ENCODE assay signal across 16 cellular contexts in genomic region chr14:50678163-50678562, GRCh38. TPM values are rescaled to one million over a fixed set of nuclear protein-coding genes. Genes with fewer than 3 reads are reported as not detected.
DNase-seq lines count a peak whose midpoint lies in the region; ATAC-seq, FAIRE-seq and TF ChIP-seq lines count a peak whose summit lies in the region.
"Had no signal": no experiment of that assay in that cellular context is flagged by ENCODE, and none has a peak within 500 bp of the region (broad histone marks: within the 10 kb centered on the region; RNA-seq: fewer than 3 reads in every experiment).

No MANE protein-coding gene starts in this region.

- WGBS in H1 (ENCODE audit: extremely low coverage in 1 of 2, insufficient coverage in 1 of 2, insufficient read length in 1 of 2, insufficient replicate concordance in 2 of 2, low coverage in 1 of 2, low lambda C conversion rate in 2 of 2, missing lambda C conversion rate in 1 of 2), 2 experiments: 84% methylated on average over 5 of the region's 5 CpGs; no CpG with 5 or more reads in 1 of the 2 experiments

- H3K4me2 ChIP-seq in DND-41 (ENCODE audit: insufficient read depth, low read length) (no peak overlapping the region), PC-9 (peak overlapping the region; percentile 65), H1 (ENCODE audit: insufficient read depth in 1 of 2, low read depth in 2 of 2, low read length in 2 of 2) (no peak overlapping the region)

- H3K27me3 ChIP-seq in DND-41 (ENCODE audit: insufficient read depth, low read length, poor library complexity) (no peaks in the 10 kb centered on the region), PC-9 (ENCODE audit: insufficient read depth, low read depth) (no peaks in the 10 kb centered on the region), H1 (replicated peaks in 1 of 4; ENCODE audit: control insufficient read depth in 3 of 4, extremely low read depth in 1 of 4, insufficient read depth in 3 of 4, low read length in 3 of 4) (no peaks in the 10 kb centered on the region)
- H3K27me3 ChIP-seq: sigmoid colon had no signal

- H3K9ac ChIP-seq in DND-41 (ENCODE audit: low read depth, low read length) (no peak overlapping the region), H1 (replicated peaks in 1 of 4; ENCODE audit: extremely low read depth in 1 of 4, low read depth in 3 of 4, low read length in 3 of 4) (no peak overlapping the region)

- no peak overlapping the region for H3K14ac ChIP-seq in H1 (ENCODE audit: insufficient read length)

- TF ChIP-seq EP300 in H1 (IDR thresholded peaks at IDR 0.05; ENCODE audit: borderline replicate concordance in 1 of 2, low read depth in 2 of 2, low read length in 2 of 2): no peak

- H4K5ac ChIP-seq in H1 (ENCODE audit: insufficient read length, low read depth, low read length): no peak overlapping the region

- H3K9me3 ChIP-seq in DND-41 (ENCODE audit: insufficient read depth, low read length, severe bottlenecking) (no peaks in the 10 kb centered on the region), PC-9 (ENCODE audit: insufficient read depth, low read depth) (no peaks in the 10 kb centered on the region), H1 (ENCODE audit: insufficient read depth in 2 of 2, low read depth in 1 of 2, low read length in 1 of 2) (no peaks in the 10 kb centered on the region)
- H3K9me3 ChIP-seq: sigmoid colon had no signal

- no peak for DNase-seq in DND-41
- DNase-seq in PC-9: no peak
- DNase-seq in H1 (ENCODE audit: low read depth in 1 of 2, low spot score in 2 of 2): no peak
- DNase-seq in immature natural killer cell: no peak
- no peak for DNase-seq in left lobe of liver (ENCODE audit: low spot score)
- DNase-seq in nucleus accumbens (lab: John Stamatoyannopoulos, UW): no peak
- DNase-seq: activated naive CD4-positive, alpha-beta T cell treated with Interleukin-2 at 50 U/mL for 16 hours; DMS53; effector CD4-positive, alpha-beta T cell; sigmoid colon; stimulated activated naive CD4-positive, alpha-beta T cell had no signal

- H3F3A ChIP-seq in PC-9 (ENCODE audit: insufficient read depth, low read depth): peaks cover 23% of the 10 kb centered on the region

- TSS peak; percentile 15 for BruUV-seq in PC-9 (replicated peaks; lab: Mats Ljungman, UMichigan)

- H2BK120ac ChIP-seq in H1 (replicated peaks; ENCODE audit: low read depth, low read length): no peak overlapping the region

- H3K27ac ChIP-seq in DND-41 (ENCODE audit: low read length) (no peak overlapping the region), PC-9 (peak overlapping the region; percentile 85), H1 (ENCODE audit: low read depth, low read length) (no peak overlapping the region), skin epidermis (peak overlapping the region in 18 of 21 experiments; percentile 2 to 74 (median 55))
- H3K27ac ChIP-seq: sigmoid colon, VCaP had no signal

- no peak overlapping the region for H2BK5ac ChIP-seq in H1 (ENCODE audit: low read depth, low read length)

- H3K4ac ChIP-seq in H1 (replicated peaks; ENCODE audit: insufficient read length, low read depth, low read length): no peak overlapping the region

- no peaks in the 10 kb centered on the region for H3K4me1 Mint-ChIP-seq in immature natural killer cell

- POLR2A ChIA-PET in PC-9 (lab: Charles Lee; ENCODE audit: unreplicated experiment) (no interaction called here), H1 (lab: Charles Lee; ENCODE audit: partially characterized antibody) (interaction anchor here (0.8 to 2.1 kb wide), 3 partner anchors 10 to 18 kb away, joined by 3 to 10 read pairs (median 4); partner anchors contain the start of gene SAV1)

- H3K56ac ChIP-seq in H1 (replicated peaks; ENCODE audit: insufficient read length, low read depth, low read length): no peak overlapping the region

- no peak for FAIRE-seq in H1 (lab: Jason Lieb, UNC)
- FAIRE-seq: HTR-8/SVneo had no signal

- no peak for ATAC-seq in DND-41 (ENCODE audit: insufficient read depth, low read depth)
- ATAC-seq in GM18907 (IDR thresholded peaks at IDR 0.05; ENCODE audit: unreplicated experiment): no peak
- ATAC-seq in left lobe of liver: no peak

- no peak overlapping the region for H3K18ac ChIP-seq in H1 (ENCODE audit: extremely low read depth, low read length)

- no peaks in the 10 kb centered on the region for H3K9me2 ChIP-seq in PC-9 (ENCODE audit: insufficient read depth)

- no peak overlapping the region for H3K27ac Mint-ChIP-seq in immature natural killer cell
- H3K27ac Mint-ChIP-seq: mesothelial cell of epicardium had no signal

- no peaks in the 10 kb centered on the region for H3K36me3 Mint-ChIP-seq in immature natural killer cell

- peaks cover 0 to 6% (median 5%) of the 10 kb centered on the region in 3 donors for H3K27me3 Mint-ChIP-seq in immature natural killer cell (ENCODE audit: low read depth in 3 of 3)

- H3K23ac ChIP-seq in H1 (ENCODE audit: insufficient read length): no peak overlapping the region

- H3K23me2 ChIP-seq in H1 (ENCODE audit: low read depth, low read length): no peaks in the 10 kb centered on the region

- no peak overlapping the region for H2AK5ac ChIP-seq in H1 (ENCODE audit: low read depth, low read length)

- H3K79me2 ChIP-seq in DND-41 (ENCODE audit: insufficient read depth, low read length) (no peaks in the 10 kb centered on the region), PC-9 (ENCODE audit: low read depth) (no peaks in the 10 kb centered on the region), H1 (ENCODE audit: control insufficient read depth in 1 of 2, insufficient read depth in 2 of 2, low read length in 2 of 2) (no peaks in the 10 kb centered on the region)

- H3K4me1 ChIP-seq in DND-41 (ENCODE audit: insufficient read depth, low read length) (no peaks in the 10 kb centered on the region), PC-9 (replicated peaks; ENCODE audit: insufficient read depth) (peaks cover 43% of the 10 kb centered on the region), H1 (replicated peaks in 1 of 4; ENCODE audit: control insufficient read depth in 3 of 4, insufficient read depth in 4 of 4, low read length in 3 of 4) (no peaks in the 10 kb centered on the region)

- H4K20me1 ChIP-seq in DND-41 (ENCODE audit: insufficient read depth, low read length): no peaks in the 10 kb centered on the region
- H4K20me1 ChIP-seq in PC-9 (ENCODE audit: insufficient read depth): no peaks in the 10 kb centered on the region
- no peaks in the 10 kb centered on the region for H4K20me1 ChIP-seq in H1 (replicated peaks in 1 of 2; ENCODE audit: control insufficient read depth in 1 of 2, insufficient read depth in 2 of 2, low read length in 2 of 2)

- intact Hi-C loops in PC-9 (cut with micrococcal nuclease; ENCODE audit: unreplicated experiment): no loop called here

- no peak for TF ChIP-seq RAD21 in H1 (IDR thresholded peaks at IDR 0.05 in 1 of 2, conservative IDR thresholded peaks at IDR 0.05 in 1 of 2; ENCODE audit: low read depth in 2 of 2, low read length in 2 of 2)

- peak overlapping the region; percentile 34; the same call in 1 of the 2 replicates for H2AFZ ChIP-seq in DND-41 (ENCODE audit: low read depth, low read length)
- H2AFZ ChIP-seq in PC-9: 0 out of 2 replicates have a peak overlapping the region, but pooled peaks have one; percentile 58
- H2AFZ ChIP-seq in H1 (ENCODE audit: low read length): 0 out of 2 replicates have a peak overlapping the region, but pooled peaks have one; percentile 35

- no peak overlapping the region for H2BK20ac ChIP-seq in H1 (ENCODE audit: low read length)

- H2BK12ac ChIP-seq in H1 (ENCODE audit: low read depth, low read length): no peak overlapping the region

- no peaks in the 10 kb centered on the region for H3K36me3 ChIP-seq in DND-41 (ENCODE audit: insufficient read depth, low read length)
- H3K36me3 ChIP-seq in PC-9 (ENCODE audit: low read depth): no peaks in the 10 kb centered on the region
- H3K36me3 ChIP-seq in H1 (ENCODE audit: control insufficient read depth in 2 of 4, insufficient read depth in 4 of 4, low read length in 3 of 4): no peaks in the 10 kb centered on the region
- H3K36me3 ChIP-seq: sigmoid colon had no signal

- CTCF ChIA-PET in PC-9 (lab: Charles Lee): no interaction called here
- CTCF ChIA-PET in H1 (lab: Charles Lee; ENCODE audit: partially characterized antibody): interaction anchor here (1.3 to 1.5 kb wide), 4 partner anchors 9 to 37 kb away, joined by 3 to 4 read pairs (median 3); no protein-coding TSS in a partner anchor

- no peak overlapping the region for H3K4me3 Mint-ChIP-seq in immature natural killer cell
- H3K4me3 Mint-ChIP-seq: mesothelial cell of epicardium had no signal

- H2BK15ac ChIP-seq in H1 (ENCODE audit: low read length): no peak overlapping the region

- TF ChIP-seq CTCF in DND-41 (IDR thresholded peaks at IDR 0.05; ENCODE audit: borderline replicate concordance, extremely low read depth, low read length, poor library complexity, severe bottlenecking): no peak
- no peak for TF ChIP-seq CTCF in PC-9 (conservative IDR thresholded peaks at IDR 0.05)
- no peak for TF ChIP-seq CTCF in H1 (IDR thresholded peaks at IDR 0.05; ENCODE audit: control extremely low read depth in 1 of 3, insufficient read depth in 1 of 3, low read depth in 1 of 3, low read length in 3 of 3)

- H3K9me3 Mint-ChIP-seq in immature natural killer cell: no peaks in the 10 kb centered on the region

- no peaks in the 10 kb centered on the region for H3K79me1 ChIP-seq in H1 (ENCODE audit: low read depth, low read length)

- no peak overlapping the region for H4K91ac ChIP-seq in H1 (replicated peaks; ENCODE audit: insufficient read length, low read length)

- no peak overlapping the region for H3K4me3 ChIP-seq in DND-41 (ENCODE audit: low read depth in 1 of 2, low read length in 2 of 2)
- H3K4me3 ChIP-seq in PC-9: peak overlapping the region; percentile 43; the same call in 1 of the 2 replicates
- H3K4me3 ChIP-seq in H1 (ENCODE audit: extremely low read depth in 1 of 4, insufficient read depth in 2 of 4, low read depth in 3 of 4, low read length in 4 of 4): no peak overlapping the region
- no peak overlapping the region for H3K4me3 ChIP-seq in skin epidermis
- H3K4me3 ChIP-seq: sigmoid colon had no signal

- no peak for TF ChIP-seq POLR2A in H1 (IDR thresholded peaks at IDR 0.05; ENCODE audit: control extremely low read depth in 1 of 2, low read depth in 2 of 2, low read length in 2 of 2)

- no peak overlapping the region for H4K8ac ChIP-seq in H1 (ENCODE audit: extremely low read depth, insufficient read depth, low read length)

TF ChIP-seq in H1, 55 proteins besides CTCF, POLR2A, EP300 and RAD21 (continues in another document):
- TF ChIP-seq SP1 (IDR thresholded peaks at IDR 0.05; ENCODE audit: low read depth, low read length) (no peak), CEBPB (IDR thresholded peaks at IDR 0.05; ENCODE audit: low read depth, low read length) (no peak)

RNA-seq across cellular contexts. Expression of gene SAV1, which starts 10.1 kb away (rescaled TPM):
- total RNA-seq in PC-9 (2021) (37.1 and 40.7 TPM in 2 replicates), left lobe of liver (7.7 TPM)
- total RNA-seq in H1 (2021; fragmentation: NEBNext Ultra II Directional; extraction: Animal tissue kit (Norgen Biotek cat#: 25700)): 72.5 and 78.3 TPM in 2 replicates
- polyA plus RNA-seq in H1 (2011; rRNA removed) (11.5 and 15.9 TPM in 2 replicates), immature natural killer cell (1 to 10 TPM; 2.9 to 6.9 (median 5.3) TPM)
- 23.0 TPM for polyA plus RNA-seq in H1 (2011; cell fraction: cytosol; rRNA removed)
- polyA plus RNA-seq in H1 (2011; cell fraction: nucleus; rRNA removed): 13.7 TPM
- 26.1 to 52.9 TPM (median 34.0 TPM) in 4 replicates for polyA plus RNA-seq in H1 (2012, experiment 1 of 2)
- polyA plus RNA-seq in H1 (2012, experiment 2 of 2): 11.1 TPM
- polyA plus RNA-seq in H1 (2013, experiment 1 of 2): 60.3 TPM
- polyA plus RNA-seq in H1 (2013, experiment 2 of 2): 56.8 TPM
- polyA minus RNA-seq in H1 (2011; rRNA and poly(A)+ RNA removed): 24.0 and 29.6 TPM in 2 replicates
- polyA minus RNA-seq in H1 (2011; cell fraction: cytosol; rRNA and poly(A)+ RNA removed): 19.4 TPM
- 42.9 TPM for polyA minus RNA-seq in H1 (2011; cell fraction: nucleus; rRNA and poly(A)+ RNA removed)

Comparison
In these comparisons a context has a peak if more than half of its experiments do, and no peak if none do; other contexts are left out.
1. H3K27ac ChIP-seq: peak in PC-9 (single experiment) and skin epidermis (18 of 21); none in DND-41 (single experiment) and H1 (single experiment).
2. Peak in every context shown above with its lines, with median percentiles within 50 percentile points of each other: H2AFZ ChIP-seq.